6 cellular contexts compared by ENCODE assay signal in genomic region chr2:96889502-96889901, GRCh38. TPM values are rescaled to one million over a fixed set of nuclear protein-coding genes. Genes with fewer than 3 reads are reported as not detected.
DNase-seq lines count a peak whose midpoint lies in the region; ATAC-seq and TF ChIP-seq lines count a peak whose summit lies in the region.
"Not testable (repeated sequence)": the region's sequence is repeated elsewhere in the genome, so short reads cannot be mapped to it uniquely, and the experiment has no call there.

No MANE protein-coding gene starts in this region.

- not testable (repeated sequence) for H3K36me3 ChIP-seq in sigmoid colon, thoracic aorta

- peak overlapping the region; percentile 44 for H3K27ac Mint-ChIP-seq in CD4-positive, alpha-beta T cell
- H3K27ac Mint-ChIP-seq in T-helper 17 cell = peak overlapping the region; percentile 88
- H3K27ac Mint-ChIP-seq in endothelial cell (ENCODE audit: unreplicated experiment) = peak overlapping the region; percentile 42

- POLR2A ChIA-PET in CD4-positive, alpha-beta T cell (lab: Charles Lee) = interaction anchor here (0.8 to 1.9 kb wide), 2 partner anchors 23 to 73 kb away, joined by 3 to 14 read pairs; no protein-coding TSS in a partner anchor

- not testable (repeated sequence) for H3K27me3 ChIP-seq in CD4-positive, alpha-beta T cell (ENCODE audit: control insufficient read depth, insufficient read depth, low read length); sigmoid colon; thoracic aorta (replicated peaks; ENCODE audit: insufficient read depth)

- not testable (repeated sequence) for TF ChIP-seq CTCF in 22Rv1 (IDR thresholded peaks at IDR 0.05); CD4-positive, alpha-beta T cell (IDR thresholded peaks at IDR 0.05); endothelial cell (IDR thresholded peaks at IDR 0.05; ENCODE audit: unreplicated experiment); sigmoid colon (IDR thresholded peaks at IDR 0.05); thoracic aorta (IDR thresholded peaks at IDR 0.05)

- H3K4me3 Mint-ChIP-seq in CD4-positive, alpha-beta T cell; T-helper 17 cell; endothelial cell (ENCODE audit: unreplicated experiment): not testable (repeated sequence)

- not testable (repeated sequence) for ATAC-seq in CD4-positive, alpha-beta T cell (ENCODE audit: poor library complexity); T-helper 17 cell; thoracic aorta (ENCODE audit: insufficient number of reproducible peaks, low FRiP score, low read depth)

- intact Hi-C loops in CD4-positive, alpha-beta T cell (cut with DNase I, micrococcal nuclease); sigmoid colon (cut with DNase I): not testable (repeated sequence)

- not testable (repeated sequence) for H3K9me3 Mint-ChIP-seq in CD4-positive, alpha-beta T cell; endothelial cell (ENCODE audit: unreplicated experiment)

- not testable (repeated sequence) for DNase-seq in CD4-positive, alpha-beta T cell; T-helper 17 cell; endothelial cell (ENCODE audit: low spot score); sigmoid colon; thoracic aorta (ENCODE audit: low spot score)

- H3K27me3 Mint-ChIP-seq in CD4-positive, alpha-beta T cell; T-helper 17 cell; endothelial cell (ENCODE audit: unreplicated experiment): not testable (repeated sequence)

- 89 to 95% methylated on average over 5 of the region's 5 CpGs for WGBS in sigmoid colon, 2 donors

- H3K36me3 Mint-ChIP-seq in CD4-positive, alpha-beta T cell (ENCODE audit: low read depth); T-helper 17 cell (ENCODE audit: low read depth); endothelial cell (ENCODE audit: low read depth, unreplicated experiment): not testable (repeated sequence)

- CTCF ChIA-PET in CD4-positive, alpha-beta T cell (lab: Charles Lee) = not testable (repeated sequence)

- peak overlapping the region; percentile 94; the same call in 1 of the 2 replicates for H3K27ac ChIP-seq in 22Rv1
- not testable (repeated sequence) for H3K27ac ChIP-seq in CD4-positive, alpha-beta T cell (ENCODE audit: low read depth, low read length)
- peak overlapping the region in 3 of 4 donors; percentile 87 to 91 (median 89) for H3K27ac ChIP-seq in sigmoid colon
- peak overlapping the region; percentile 7 to 67 for H3K27ac ChIP-seq in thoracic aorta

- not testable (repeated sequence) for TF ChIP-seq EP300 in sigmoid colon (IDR thresholded peaks at IDR 0.05)

- peaks cover 0 to 81% (median 73%) of the 10 kb centered on the region in 4 donors for H3K4me1 ChIP-seq in sigmoid colon
- H3K4me1 ChIP-seq in thoracic aorta (ENCODE audit: control insufficient read depth in 1 of 2, low read depth in 2 of 2) = peaks cover 33 to 65% of the 10 kb centered on the region in 2 donors

- TF ChIP-seq POLR2A in sigmoid colon (IDR thresholded peaks at IDR 0.05) = not testable (repeated sequence)

- not testable (repeated sequence) for H3K9me3 ChIP-seq in CD4-positive, alpha-beta T cell (ENCODE audit: control insufficient read depth, low read length); T-helper 17 cell (ENCODE audit: control insufficient read depth, low read length, poor library complexity, severe bottlenecking); sigmoid colon; thoracic aorta

- not testable (repeated sequence) for H3K4me3 ChIP-seq in sigmoid colon, thoracic aorta

- H3K4me1 Mint-ChIP-seq in CD4-positive, alpha-beta T cell (ENCODE audit: low read depth) = peaks cover 60% of the 10 kb centered on the region
- H3K4me1 Mint-ChIP-seq in T-helper 17 cell = peaks cover 34% of the 10 kb centered on the region
- H3K4me1 Mint-ChIP-seq in endothelial cell (ENCODE audit: unreplicated experiment) = peaks cover 41% of the 10 kb centered on the region

RNA-seq across cellular contexts. Expression of gene SEMA4C, which starts 19.6 kb away (rescaled TPM):
- total RNA-seq in CD4-positive, alpha-beta T cell = 10 to 100 TPM; 55.8 to 56.8 TPM
- 10 to 100 TPM; 25.5 to 30.9 TPM for total RNA-seq in T-helper 17 cell
- 279 TPM for total RNA-seq in endothelial cell (ENCODE audit: unreplicated experiment)
- 10 to 100 TPM; 57.1 to 90.1 (median 68.9) TPM for total RNA-seq in sigmoid colon
- polyA plus RNA-seq in sigmoid colon = 10 to 100 TPM in 1 of 3 donors, 1 to 10 TPM in 2; 3.6 to 21.3 (median 7.9) TPM
- total RNA-seq in thoracic aorta = 10 to 100 TPM; 44.1 to 66.3 TPM

RNA-seq across cellular contexts. Expression of gene ANKRD39, which starts 31.7 kb away (rescaled TPM):
- 10 to 100 TPM; 17.2 to 18.3 TPM for total RNA-seq in CD4-positive, alpha-beta T cell
- 10 to 100 TPM; 16.8 to 18.6 TPM for total RNA-seq in T-helper 17 cell
- 14.9 TPM for total RNA-seq in endothelial cell (ENCODE audit: unreplicated experiment)
- total RNA-seq in sigmoid colon = 10 to 100 TPM; 11.4 to 34.1 (median 26.1) TPM
- 10 to 100 TPM; 12.5 to 14.8 (median 12.6) TPM for polyA plus RNA-seq in sigmoid colon
- total RNA-seq in thoracic aorta = 10 to 100 TPM in 1 of 2 donors, 1 to 10 TPM in 1; 8.4 to 18.0 TPM

RNA-seq across cellular contexts. Expression of gene ANKRD23, which starts 45.7 kb away (rescaled TPM):
- 10 to 100 TPM in 1 of 2 experiments, 1 to 10 TPM in 1; 6.2 to 10.4 TPM for total RNA-seq in CD4-positive, alpha-beta T cell
- 10 to 100 TPM in 1 of 2 donors, 1 to 10 TPM in 1; 7.6 to 11.2 TPM for total RNA-seq in T-helper 17 cell
- 4.7 TPM for total RNA-seq in endothelial cell (ENCODE audit: unreplicated experiment)
- 1 to 10 TPM; 1.8 to 5.5 (median 4.2) TPM for total RNA-seq in sigmoid colon
- 1 to 10 TPM in 1 of 3 donors, under 1 TPM in 1, not detected in 1; 0.69 to 4.2 TPM for polyA plus RNA-seq in sigmoid colon
- 1 to 10 TPM; 6.0 to 8.4 TPM for total RNA-seq in thoracic aorta
